ENCODE assay signal across 10 cellular contexts in the genomic region with DNA sequence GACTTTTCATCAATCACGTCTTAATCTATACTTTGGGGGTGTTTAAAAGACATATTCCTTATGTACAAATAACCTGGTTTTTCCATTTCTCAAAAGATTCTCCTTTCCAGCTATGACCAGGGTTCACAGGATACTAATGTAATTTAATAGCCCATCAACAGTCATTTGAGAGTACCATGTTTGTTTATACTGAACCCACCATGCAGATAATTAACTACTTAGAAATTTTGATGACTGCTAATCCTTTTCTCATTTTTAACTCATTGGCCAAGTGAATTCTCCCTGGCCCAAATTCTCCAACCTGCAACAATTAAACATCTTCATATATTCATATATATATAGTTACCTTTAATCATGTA. TPM values are rescaled to one million over a fixed set of nuclear protein-coding genes. Genes with fewer than 3 reads are reported as not detected.
DNase-seq lines count a peak whose midpoint lies in the region; ATAC-seq and TF ChIP-seq lines count a peak whose summit lies in the region.
"Had no signal": no experiment of that assay in that cellular context is flagged by ENCODE, and none has a peak within 500 bp of the region (broad histone marks: within the 10 kb centered on the region; RNA-seq: fewer than 3 reads in every experiment).

No MANE protein-coding gene starts in this region.

- H3K4me1 ChIP-seq in BLaER1 = peaks cover 53% of the 10 kb centered on the region
- H3K4me1 ChIP-seq in body of pancreas = peaks cover 55% of the 10 kb centered on the region

- intact Hi-C loops in body of pancreas (cut with DNase I) (no loop called here), natural killer cell (cut with micrococcal nuclease) (no loop called here)

- ATAC-seq in body of pancreas = no peak
- no peak for ATAC-seq in natural killer cell
- no peak for ATAC-seq in HG02870 (IDR thresholded peaks at IDR 0.05; ENCODE audit: unreplicated experiment)
- ATAC-seq in GM21737 (IDR thresholded peaks at IDR 0.05; ENCODE audit: unreplicated experiment) = no peak

- H3K4me3 Mint-ChIP-seq in HFFc6 (peak overlapping the region; percentile 94), natural killer cell (peak overlapping the region; percentile 35)

- no peaks in the 10 kb centered on the region for H3K9me3 Mint-ChIP-seq in HFFc6
- no peaks in the 10 kb centered on the region for H3K9me3 Mint-ChIP-seq in natural killer cell

- no peaks in the 10 kb centered on the region for H3K9me3 ChIP-seq in BLaER1
- no peaks in the 10 kb centered on the region for H3K9me3 ChIP-seq in body of pancreas

- no peak overlapping the region for H3K4me3 ChIP-seq in BLaER1
- H3K4me3 ChIP-seq in body of pancreas = no peak overlapping the region
- H3K4me3 ChIP-seq: SK-N-MC had no signal

- H3K27ac Mint-ChIP-seq in HFFc6 (peak overlapping the region; percentile 100), natural killer cell (peak overlapping the region in 1 of 2 donors; percentile 98)

- H3K27me3 ChIP-seq in BLaER1 = no peaks in the 10 kb centered on the region
- H3K27me3 ChIP-seq in body of pancreas = no peaks in the 10 kb centered on the region

- H3K36me3 Mint-ChIP-seq in HFFc6 (ENCODE audit: low read depth) = peaks cover 15% of the 10 kb centered on the region
- H3K36me3 Mint-ChIP-seq in natural killer cell = no peaks in the 10 kb centered on the region

- TF ChIP-seq POLR2A in body of pancreas (IDR thresholded peaks at IDR 0.05) = no peak

- H3K36me3 ChIP-seq in BLaER1 (peaks cover 15% of the 10 kb centered on the region), body of pancreas (replicated peaks in 1 of 2; ENCODE audit: insufficient read depth in 1 of 2, low read depth in 2 of 2) (no peaks in the 10 kb centered on the region)

- no peak for DNase-seq in HFFc6
- no peak for DNase-seq in body of pancreas
- no peak for DNase-seq in natural killer cell
- no peak for DNase-seq in NCI-H345 (lab: John Stamatoyannopoulos, UW)
- no peak for DNase-seq in HCEC 1CT
- DNase-seq: stimulated activated CD4-positive, alpha-beta T cell treated with anti-CD3 and anti-CD28 coated beads, Interleukin-2, amount 100 ng/mL, for 48 hours had no signal

- 28 to 38% methylated on average over 1 of the region's 1 CpG for WGBS in body of pancreas, 2 donors

- peak overlapping the region; percentile 91 for H3K4me2 ChIP-seq in BLaER1

- H4K20me1 ChIP-seq in BLaER1 = peaks cover 15% of the 10 kb centered on the region

- H3K27me3 Mint-ChIP-seq in HFFc6 (ENCODE audit: insufficient read depth) (peaks cover 7% of the 10 kb centered on the region), natural killer cell (ENCODE audit: low read depth in 2 of 2) (no peaks in the 10 kb centered on the region)

- H3K27ac ChIP-seq in BLaER1 (peak overlapping the region; percentile 97), body of pancreas (peak overlapping the region in 3 of 4 donors; percentile 90 to 98 (median 97))

- H3K4me1 Mint-ChIP-seq in HFFc6 (ENCODE audit: low read depth) (peaks cover 36% of the 10 kb centered on the region; the same call in 1 of the 2 replicates), natural killer cell (peaks cover 34 to 49% of the 10 kb centered on the region in 2 donors)

- peak overlapping the region; percentile 95; the same call in 1 of the 2 replicates for H3K9ac ChIP-seq in BLaER1

- no peak for TF ChIP-seq CTCF in HFFc6 (IDR thresholded peaks at IDR 0.05)
- TF ChIP-seq CTCF in body of pancreas (IDR thresholded peaks at IDR 0.05) = no peak
- TF ChIP-seq CTCF in natural killer cell (IDR thresholded peaks at IDR 0.05) = no peak

RNA-seq across cellular contexts. Expression of a gene that starts 28.8 kb away (rescaled TPM):
- total RNA-seq in HFFc6 (2021; fragmentation: NEBNext Ultra II Directional; extraction: Animal tissue kit (Norgen Biotek cat#: 25700)) = 10 to 100 TPM; 39.7 to 53.4 (median 50.1) TPM
- total RNA-seq in body of pancreas = 10 to 100 TPM; 48.5 to 67.2 TPM
- 100 to 1,000 TPM; 272 to 353 (median 345) TPM for total RNA-seq in natural killer cell

Comparison
In these comparisons a context has a peak if more than half of its experiments do, and no peak if none do; other contexts are left out.
1. RNA of a gene that starts 28.8 kb away (total RNA-seq): 272 to 353 TPM in natural killer cell; 48.5 to 67.2 TPM in body of pancreas and 39.7 to 53.4 TPM in HFFc6; every median in the first group is over 4 times any median in the second.